In the genomic region with DNA sequence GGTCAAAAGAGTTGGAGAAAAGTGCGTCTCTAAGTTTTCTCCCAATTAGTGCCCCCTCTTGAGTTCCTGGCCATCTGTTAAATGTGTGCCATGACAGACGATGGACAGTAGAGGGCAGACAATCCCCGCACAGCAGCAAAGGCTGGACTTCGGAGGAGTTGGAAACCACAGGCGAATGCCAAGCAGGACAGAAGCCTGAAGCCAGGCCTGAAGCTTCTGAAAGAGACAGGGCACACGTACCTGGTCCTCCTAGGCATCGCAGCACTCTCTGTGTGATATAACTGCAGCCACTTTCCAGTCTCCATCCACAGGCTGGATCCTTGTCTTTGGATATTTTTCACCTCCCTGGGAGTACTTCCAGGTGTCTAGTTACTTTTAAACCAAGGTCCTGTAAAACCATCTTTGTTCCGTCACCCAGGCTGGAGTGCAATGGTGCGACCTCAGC, we compare ENCODE assay signal across 9 cellular contexts. TPM values are rescaled to one million over a fixed set of nuclear protein-coding genes. Genes with fewer than 3 reads are reported as not detected.
DNase-seq lines count a peak whose midpoint lies in the region; ATAC-seq and TF ChIP-seq lines count a peak whose summit lies in the region.
"Had no signal": no experiment of that assay in that cellular context is flagged by ENCODE, and none has a peak within 500 bp of the region (broad histone marks: within the 10 kb centered on the region; RNA-seq: fewer than 3 reads in every experiment).

No MANE protein-coding gene starts in this region.

- BruUV-seq in OCI-LY7 (replicated peaks; lab: Mats Ljungman, UMichigan) = no TSS peak

- intact Hi-C loops in OCI-LY7 (cut with micrococcal nuclease; ENCODE audit: unreplicated experiment) = loop anchor here (2.0 kb wide), 1 partner anchor 177 kb away; no protein-coding TSS in a partner anchor

- peak; percentile 67 for DNase-seq in D341Med (ENCODE audit: low spot score)
- DNase-seq in HPDE6-E6E7 (ENCODE audit: extremely low spot score) = peak; percentile 64
- peak; percentile 61 for DNase-seq in OCI-LY7 (ENCODE audit: low spot score)
- peak; percentile 29 for DNase-seq in activated naive CD4-positive, alpha-beta T cell treated with anti-CD3 and anti-CD28 coated beads, Interleukin-2, amount 50 U/mL, for 16 hours
- DNase-seq in globus pallidus (ENCODE audit: low spot score) = peak; percentile 67
- DNase-seq in nucleus accumbens (lab: John Stamatoyannopoulos, UW) = peak in 44 of 56 donors; percentile 8 to 83 (median 42)

- no peaks in the 10 kb centered on the region for H3K9me2 ChIP-seq in OCI-LY7 (ENCODE audit: insufficient read depth, low read length)

- H3K4me3 ChIP-seq in OCI-LY7 (ENCODE audit: low read depth, low read length, poor library complexity, severe bottlenecking) = no peak overlapping the region

- H4K20me1 ChIP-seq in OCI-LY7 (ENCODE audit: insufficient read depth, low read length) = no peaks in the 10 kb centered on the region

- peak; percentile 87 for TF ChIP-seq CTCF in OCI-LY7 (conservative IDR thresholded peaks at IDR 0.05; ENCODE audit: low read length)

- CTCF ChIA-PET in OCI-LY7 (lab: Charles Lee; ENCODE audit: unreplicated experiment) = interaction anchor here (0.9 kb wide), 1 partner anchor 338 kb away, joined by 3 read pairs; no protein-coding TSS in a partner anchor

- H2AFZ ChIP-seq in OCI-LY7 (ENCODE audit: low read length) = no peak overlapping the region

- ATAC-seq in HG03457 (IDR thresholded peaks at IDR 0.05; ENCODE audit: unreplicated experiment) (no peak), HG03095 (IDR thresholded peaks at IDR 0.05; ENCODE audit: unreplicated experiment) (no peak)

- peaks cover 17% of the 10 kb centered on the region for H3K4me1 ChIP-seq in OCI-LY7 (ENCODE audit: insufficient read depth, low read length, poor library complexity, severe bottlenecking)

- POLR2A ChIA-PET in OCI-LY7 (lab: Charles Lee) = no interaction called here

- H3K79me2 ChIP-seq in OCI-LY7 (ENCODE audit: insufficient read depth, low read depth, low read length) = peaks cover 4% of the 10 kb centered on the region; the same call in 1 of the 2 replicates

- H3K4me2 ChIP-seq in OCI-LY7 (ENCODE audit: low read length) = no peak overlapping the region

- no peak overlapping the region for H3K27ac ChIP-seq in OCI-LY7 (ENCODE audit: low read depth, low read length, poor library complexity, severe bottlenecking)

- peaks cover 13% of the 10 kb centered on the region; the same call in 1 of the 2 replicates for H3K36me3 ChIP-seq in OCI-LY7 (ENCODE audit: insufficient read depth, low read length)

- H3K9me3 ChIP-seq in OCI-LY7 (ENCODE audit: low read length) = no peaks in the 10 kb centered on the region

RNA-seq across cellular contexts. Expression of gene C17orf100, which starts 14.5 kb away (rescaled TPM):
- 1.3 and 2.4 TPM in 2 replicates for total RNA-seq in OCI-LY7 (2014; rRNA removed; shearing (Covaris generic))
- 5.2 and 5.6 TPM in 2 replicates for total RNA-seq in OCI-LY7 (2022)

RNA-seq across cellular contexts. Expression of gene MED31, which starts 14.7 kb away (rescaled TPM):
- 11.6 and 14.6 TPM in 2 replicates for total RNA-seq in OCI-LY7 (2014; rRNA removed; shearing (Covaris generic))
- 21.7 and 25.2 TPM in 2 replicates for total RNA-seq in OCI-LY7 (2022)

RNA-seq across cellular contexts. Expression of gene TXNDC17, which starts 25.2 kb away (rescaled TPM):
- 52.8 and 63.7 TPM in 2 replicates for total RNA-seq in OCI-LY7 (2014; rRNA removed; shearing (Covaris generic))
- 63.5 and 81.4 TPM in 2 replicates for total RNA-seq in OCI-LY7 (2022)

RNA-seq across cellular contexts. Expression of gene KIAA0753, which starts 25.6 kb away (rescaled TPM):
- total RNA-seq in OCI-LY7 (2014; rRNA removed; shearing (Covaris generic)) = 18.9 and 20.8 TPM in 2 replicates
- 26.0 and 29.8 TPM in 2 replicates for total RNA-seq in OCI-LY7 (2022)

RNA-seq across cellular contexts. Expression of gene SLC13A5, which starts 47.1 kb away (rescaled TPM):
- not detected in 2 replicates for total RNA-seq in OCI-LY7 (2014; rRNA removed; shearing (Covaris generic))
- total RNA-seq in OCI-LY7 (2022) = not detected in 2 replicates
- total RNA-seq: activated CD8-positive, alpha-beta memory T cell treated with anti-CD3 and anti-CD28 coated beads for 36 hours had no signal
